Comparison of ENCODE assay signal across 8 cellular contexts in the genomic region with DNA sequence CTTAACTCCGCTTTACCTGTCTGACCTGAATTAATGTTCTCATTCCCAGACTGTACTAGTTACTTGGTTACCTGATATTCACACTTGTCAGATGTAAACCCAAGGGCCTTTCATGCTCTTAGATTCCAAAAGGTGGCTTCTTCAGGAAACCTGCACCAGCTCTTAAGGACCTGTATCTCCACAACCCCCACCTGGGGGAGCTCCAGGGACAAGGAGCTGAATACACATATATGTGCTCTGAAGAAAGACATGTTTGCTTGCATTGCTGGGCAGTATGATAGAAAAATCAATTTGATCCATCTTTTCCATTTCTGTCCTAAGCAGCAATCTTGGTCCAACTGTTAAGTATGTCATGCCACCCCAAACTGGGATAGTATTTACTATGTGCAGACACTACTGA.
DNase-seq lines count a peak whose midpoint lies in the region; ATAC-seq and TF ChIP-seq lines count a peak whose summit lies in the region.

No MANE protein-coding gene starts in this region.

- DNase-seq in ACHN (peak; percentile 46), M059J (ENCODE audit: low read depth) (peak; percentile 61), cerebellar cortex (ENCODE audit: low spot score) (peak; percentile 19), GOT3 (lab: John Stamatoyannopoulos, UW) (no peak), SHP77 treated with DMSO at 0.1 percent for 48 hours (lab: John Stamatoyannopoulos, UW) (no peak), NCI-H1048 (lab: John Stamatoyannopoulos, UW) (no peak)

- TF ChIP-seq CTCF in GM12872 (IDR thresholded peaks at IDR 0.05; ENCODE audit: insufficient read depth, low read depth, low read length) = peak; percentile 42

- ATAC-seq in HG03139 (IDR thresholded peaks at IDR 0.05; ENCODE audit: unreplicated experiment) = no peak

- in situ Hi-C loops in ACHN (cut with HindIII; ENCODE audit: low pct_ligation_motif_present, low pct_unique_long_range_greater_than_20kb, low sequenced_read_pairs) = no loop called here

Comparison
In these comparisons a context has a peak if more than half of its experiments do, and no peak if none do; other contexts are left out.
1. DNase-seq: peak in ACHN (single experiment), M059J (single experiment) and cerebellar cortex (single experiment); none in GOT3 (single experiment), SHP77 treated with DMSO at 0.1 percent for 48 hours (single experiment) and NCI-H1048 (single experiment).